1 cellular context compared by ENCODE assay signal in the genomic region with DNA sequence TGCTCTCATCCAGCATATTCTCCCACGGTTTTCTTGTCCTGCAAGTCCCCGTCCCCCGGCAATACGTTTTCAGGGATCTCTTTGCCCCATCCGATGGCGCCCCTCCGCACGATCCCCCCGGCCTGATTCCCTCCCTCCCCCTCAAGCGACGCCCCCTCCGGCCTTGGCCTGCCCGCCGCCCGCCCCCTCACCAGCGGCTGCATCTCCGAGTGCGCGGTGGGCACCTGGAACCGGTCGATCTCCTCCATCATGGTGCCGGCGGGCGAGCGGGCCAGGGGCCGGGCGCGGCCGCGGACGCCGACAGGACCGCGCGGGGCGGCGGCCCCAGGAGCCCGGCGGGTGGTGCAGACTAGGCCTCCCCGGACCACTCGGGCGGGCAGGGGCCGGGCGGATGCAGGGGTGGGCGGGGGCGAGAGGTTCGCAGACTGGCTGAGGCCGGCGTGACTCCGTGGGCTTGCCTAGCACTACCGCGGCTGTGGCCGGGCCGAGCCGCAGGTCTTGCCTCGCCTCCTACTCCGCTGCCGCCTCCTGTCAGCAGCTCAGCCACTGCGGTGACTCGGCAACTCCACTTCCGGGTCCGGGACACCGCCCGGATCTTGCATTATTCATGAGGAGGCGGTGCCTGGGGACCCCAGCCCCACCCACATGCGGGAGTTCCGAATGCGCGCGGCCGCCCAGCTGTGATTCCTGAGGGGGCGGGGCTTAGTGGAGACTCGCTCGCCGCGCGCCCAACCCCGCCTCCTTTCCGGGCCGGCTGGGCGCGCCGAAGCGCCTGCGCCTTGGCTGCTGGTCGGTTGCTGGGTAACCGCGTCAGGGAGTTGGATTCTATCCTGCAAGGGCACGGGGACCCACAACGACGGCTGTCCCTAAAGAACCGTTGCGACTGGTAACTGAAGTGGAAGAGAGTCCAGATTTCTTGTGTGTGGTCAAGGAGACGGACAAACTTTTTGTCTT.
A peak's percentile ranks its signal among the peaks of the same experiment; 100 is the strongest.
TF ChIP-seq lines count a peak whose summit lies in the region.

A gene (plus strand): TSS at position 793 of the 954 bp plus-strand sequence. CDS start 201 bp downstream, outside the sequence.
A gene with protein sequence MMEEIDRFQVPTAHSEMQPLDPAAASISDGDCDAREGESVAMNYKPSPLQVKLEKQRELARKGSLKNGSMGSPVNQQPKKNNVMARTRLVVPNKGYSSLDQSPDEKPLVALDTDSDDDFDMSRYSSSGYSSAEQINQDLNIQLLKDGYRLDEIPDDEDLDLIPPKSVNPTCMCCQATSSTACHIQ (minus strand): TSS at position 558 of the 954 bp plus-strand sequence. CDS start 307 bp downstream, at position 251.

TF ChIP-seq in HEK293, 187 proteins besides CTCF, POLR2A, EP300 and RAD21 (continued from another document):
- TF ChIP-seq, protein P1, sequence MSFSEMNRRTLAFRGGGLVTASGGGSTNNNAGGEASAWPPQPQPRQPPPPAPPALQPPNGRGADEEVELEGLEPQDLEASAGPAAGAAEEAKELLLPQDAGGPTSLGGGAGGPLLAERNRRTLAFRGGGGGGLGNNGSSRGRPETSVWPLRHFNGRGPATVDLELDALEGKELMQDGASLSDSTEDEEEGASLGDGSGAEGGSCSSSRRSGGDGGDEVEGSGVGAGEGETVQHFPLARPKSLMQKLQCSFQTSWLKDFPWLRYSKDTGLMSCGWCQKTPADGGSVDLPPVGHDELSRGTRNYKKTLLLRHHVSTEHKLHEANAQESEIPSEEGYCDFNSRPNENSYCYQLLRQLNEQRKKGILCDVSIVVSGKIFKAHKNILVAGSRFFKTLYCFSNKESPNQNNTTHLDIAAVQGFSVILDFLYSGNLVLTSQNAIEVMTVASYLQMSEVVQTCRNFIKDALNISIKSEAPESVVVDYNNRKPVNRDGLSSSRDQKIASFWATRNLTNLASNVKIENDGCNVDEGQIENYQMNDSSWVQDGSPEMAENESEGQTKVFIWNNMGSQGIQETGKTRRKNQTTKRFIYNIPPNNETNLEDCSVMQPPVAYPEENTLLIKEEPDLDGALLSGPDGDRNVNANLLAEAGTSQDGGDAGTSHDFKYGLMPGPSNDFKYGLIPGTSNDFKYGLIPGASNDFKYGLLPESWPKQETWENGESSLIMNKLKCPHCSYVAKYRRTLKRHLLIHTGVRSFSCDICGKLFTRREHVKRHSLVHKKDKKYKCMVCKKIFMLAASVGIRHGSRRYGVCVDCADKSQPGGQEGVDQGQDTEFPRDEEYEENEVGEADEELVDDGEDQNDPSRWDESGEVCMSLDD (tag by site-specific recombination; IDR thresholded peaks at IDR 0.05): no peak
- no peak for TF ChIP-seq OSR2 (tag by site-specific recombination; IDR thresholded peaks at IDR 0.05)
- no peak for TF ChIP-seq ZNF658 (tag by site-specific recombination; IDR thresholded peaks at IDR 0.05)
- no peak for TF ChIP-seq ZNF768 (tag by site-specific recombination; IDR thresholded peaks at IDR 0.05)
- TF ChIP-seq, protein P2, sequence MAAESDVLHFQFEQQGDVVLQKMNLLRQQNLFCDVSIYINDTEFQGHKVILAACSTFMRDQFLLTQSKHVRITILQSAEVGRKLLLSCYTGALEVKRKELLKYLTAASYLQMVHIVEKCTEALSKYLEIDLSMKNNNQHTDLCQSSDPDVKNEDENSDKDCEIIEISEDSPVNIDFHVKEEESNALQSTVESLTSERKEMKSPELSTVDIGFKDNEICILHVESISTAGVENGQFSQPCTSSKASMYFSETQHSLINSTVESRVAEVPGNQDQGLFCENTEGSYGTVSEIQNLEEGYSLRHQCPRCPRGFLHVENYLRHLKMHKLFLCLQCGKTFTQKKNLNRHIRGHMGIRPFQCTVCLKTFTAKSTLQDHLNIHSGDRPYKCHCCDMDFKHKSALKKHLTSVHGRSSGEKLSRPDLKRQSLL (tag by site-specific recombination; IDR thresholded peaks at IDR 0.05): no peak
- TF ChIP-seq, protein P3, sequence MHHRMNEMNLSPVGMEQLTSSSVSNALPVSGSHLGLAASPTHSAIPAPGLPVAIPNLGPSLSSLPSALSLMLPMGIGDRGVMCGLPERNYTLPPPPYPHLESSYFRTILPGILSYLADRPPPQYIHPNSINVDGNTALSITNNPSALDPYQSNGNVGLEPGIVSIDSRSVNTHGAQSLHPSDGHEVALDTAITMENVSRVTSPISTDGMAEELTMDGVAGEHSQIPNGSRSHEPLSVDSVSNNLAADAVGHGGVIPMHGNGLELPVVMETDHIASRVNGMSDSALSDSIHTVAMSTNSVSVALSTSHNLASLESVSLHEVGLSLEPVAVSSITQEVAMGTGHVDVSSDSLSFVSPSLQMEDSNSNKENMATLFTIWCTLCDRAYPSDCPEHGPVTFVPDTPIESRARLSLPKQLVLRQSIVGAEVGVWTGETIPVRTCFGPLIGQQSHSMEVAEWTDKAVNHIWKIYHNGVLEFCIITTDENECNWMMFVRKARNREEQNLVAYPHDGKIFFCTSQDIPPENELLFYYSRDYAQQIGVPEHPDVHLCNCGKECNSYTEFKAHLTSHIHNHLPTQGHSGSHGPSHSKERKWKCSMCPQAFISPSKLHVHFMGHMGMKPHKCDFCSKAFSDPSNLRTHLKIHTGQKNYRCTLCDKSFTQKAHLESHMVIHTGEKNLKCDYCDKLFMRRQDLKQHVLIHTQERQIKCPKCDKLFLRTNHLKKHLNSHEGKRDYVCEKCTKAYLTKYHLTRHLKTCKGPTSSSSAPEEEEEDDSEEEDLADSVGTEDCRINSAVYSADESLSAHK (tag by site-specific recombination; IDR thresholded peaks at IDR 0.05): no peak
- TF ChIP-seq, protein P4, sequence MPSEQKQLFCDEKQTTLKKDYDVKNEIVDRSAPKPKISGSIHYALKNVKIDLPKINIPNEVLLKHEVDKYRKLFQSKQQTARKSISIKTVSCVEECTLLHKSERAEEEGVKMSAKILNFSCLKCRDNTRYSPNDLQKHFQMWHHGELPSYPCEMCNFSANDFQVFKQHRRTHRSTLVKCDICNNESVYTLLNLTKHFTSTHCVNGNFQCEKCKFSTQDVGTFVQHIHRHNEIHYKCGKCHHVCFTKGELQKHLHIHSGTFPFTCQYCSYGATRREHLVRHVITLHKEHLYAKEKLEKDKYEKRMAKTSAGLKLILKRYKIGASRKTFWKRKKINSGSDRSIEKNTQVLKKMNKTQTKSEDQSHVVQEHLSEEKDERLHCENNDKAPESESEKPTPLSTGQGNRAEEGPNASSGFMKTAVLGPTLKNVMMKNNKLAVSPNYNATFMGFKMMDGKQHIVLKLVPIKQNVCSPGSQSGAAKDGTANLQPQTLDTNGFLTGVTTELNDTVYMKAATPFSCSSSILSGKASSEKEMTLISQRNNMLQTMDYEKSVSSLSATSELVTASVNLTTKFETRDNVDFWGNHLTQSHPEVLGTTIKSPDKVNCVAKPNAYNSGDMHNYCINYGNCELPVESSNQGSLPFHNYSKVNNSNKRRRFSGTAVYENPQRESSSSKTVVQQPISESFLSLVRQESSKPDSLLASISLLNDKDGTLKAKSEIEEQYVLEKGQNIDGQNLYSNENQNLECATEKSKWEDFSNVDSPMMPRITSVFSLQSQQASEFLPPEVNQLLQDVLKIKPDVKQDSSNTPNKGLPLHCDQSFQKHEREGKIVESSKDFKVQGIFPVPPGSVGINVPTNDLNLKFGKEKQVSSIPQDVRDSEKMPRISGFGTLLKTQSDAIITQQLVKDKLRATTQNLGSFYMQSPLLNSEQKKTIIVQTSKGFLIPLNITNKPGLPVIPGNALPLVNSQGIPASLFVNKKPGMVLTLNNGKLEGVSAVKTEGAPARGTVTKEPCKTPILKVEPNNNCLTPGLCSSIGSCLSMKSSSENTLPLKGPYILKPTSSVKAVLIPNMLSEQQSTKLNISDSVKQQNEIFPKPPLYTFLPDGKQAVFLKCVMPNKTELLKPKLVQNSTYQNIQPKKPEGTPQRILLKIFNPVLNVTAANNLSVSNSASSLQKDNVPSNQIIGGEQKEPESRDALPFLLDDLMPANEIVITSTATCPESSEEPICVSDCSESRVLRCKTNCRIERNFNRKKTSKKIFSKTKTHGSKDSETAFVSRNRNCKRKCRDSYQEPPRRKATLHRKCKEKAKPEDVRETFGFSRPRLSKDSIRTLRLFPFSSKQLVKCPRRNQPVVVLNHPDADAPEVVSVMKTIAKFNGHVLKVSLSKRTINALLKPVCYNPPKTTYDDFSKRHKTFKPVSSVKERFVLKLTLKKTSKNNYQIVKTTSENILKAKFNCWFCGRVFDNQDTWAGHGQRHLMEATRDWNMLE (tag by site-specific recombination; conservative IDR thresholded peaks at IDR 0.05; ENCODE audit: low read depth): no peak
- no peak for TF ChIP-seq ZNF324 (tag by site-specific recombination; IDR thresholded peaks at IDR 0.05)
- no peak for TF ChIP-seq ZNF555 (tag by site-specific recombination; conservative IDR thresholded peaks at IDR 0.05)
- no peak for TF ChIP-seq ZNF19 (tag by site-specific recombination; IDR thresholded peaks at IDR 0.05; ENCODE audit: low read depth)
- TF ChIP-seq ZNF747 (tag by site-specific recombination; IDR thresholded peaks at IDR 0.05): no peak
- TF ChIP-seq, protein P5, sequence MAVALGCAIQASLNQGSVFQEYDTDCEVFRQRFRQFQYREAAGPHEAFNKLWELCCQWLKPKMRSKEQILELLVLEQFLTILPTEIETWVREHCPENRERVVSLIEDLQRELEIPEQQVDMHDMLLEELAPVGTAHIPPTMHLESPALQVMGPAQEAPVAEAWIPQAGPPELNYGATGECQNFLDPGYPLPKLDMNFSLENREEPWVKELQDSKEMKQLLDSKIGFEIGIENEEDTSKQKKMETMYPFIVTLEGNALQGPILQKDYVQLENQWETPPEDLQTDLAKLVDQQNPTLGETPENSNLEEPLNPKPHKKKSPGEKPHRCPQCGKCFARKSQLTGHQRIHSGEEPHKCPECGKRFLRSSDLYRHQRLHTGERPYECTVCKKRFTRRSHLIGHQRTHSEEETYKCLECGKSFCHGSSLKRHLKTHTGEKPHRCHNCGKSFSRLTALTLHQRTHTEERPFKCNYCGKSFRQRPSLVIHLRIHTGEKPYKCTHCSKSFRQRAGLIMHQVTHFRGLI (tag by site-specific recombination; IDR thresholded peaks at IDR 0.05): peak; percentile 99
- no peak for TF ChIP-seq SCRT1 (tag by site-specific recombination; IDR thresholded peaks at IDR 0.05; ENCODE audit: borderline replicate concordance)
- peak; percentile 47; the same call in 1 of the 2 replicates for TF ChIP-seq ZBTB8A (tag by site-specific recombination; IDR thresholded peaks at IDR 0.05)
